1 cellular context compared by ENCODE assay signal in genomic region chr10:42880255-42880620, GRCh38.
A peak's percentile ranks its signal among the peaks of the same experiment; 100 is the strongest.
TF ChIP-seq lines count a peak whose summit lies in the region.

No MANE protein-coding gene starts in this region.

TF ChIP-seq in GM12878, 131 proteins besides CTCF, POLR2A, EP300 and RAD21:
- peak; percentile 44 for TF ChIP-seq BCL3 (IDR thresholded peaks at IDR 0.05; ENCODE audit: borderline replicate concordance, insufficient read depth, low read depth, low read length, poor library complexity, severe bottlenecking)
- TF ChIP-seq RCOR1 (conservative IDR thresholded peaks at IDR 0.05; ENCODE audit: low read depth, low read length) = no peak
TF ChIP-seq in GM12878: peak in this region for 1.
